ENCODE assay signal across 1 cellular context in the genomic region with DNA sequence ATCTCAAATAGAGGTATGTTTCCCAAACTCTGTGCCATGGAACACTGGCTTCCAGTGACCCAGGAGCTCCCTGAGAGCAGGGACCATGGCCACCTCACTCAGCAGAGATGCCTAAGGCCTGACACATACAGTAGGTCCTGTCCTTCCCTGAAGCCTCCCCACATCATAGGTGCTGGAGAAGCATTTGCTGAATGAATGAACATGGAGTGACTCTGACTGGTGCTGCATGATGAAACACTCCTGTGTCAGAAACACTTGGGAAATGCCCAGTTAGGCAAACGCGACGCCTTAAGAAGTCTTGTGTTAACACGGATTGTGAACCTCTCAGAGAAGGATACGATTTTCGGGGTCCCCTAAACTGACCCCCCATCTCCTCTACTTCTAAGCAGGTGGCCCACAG.
TF ChIP-seq lines count a peak whose summit lies in the region.

No MANE protein-coding gene starts in this region.

TF ChIP-seq in GM23338, 12 proteins besides CTCF, POLR2A, EP300 and RAD21:
- TF ChIP-seq ZNF331 (CRISPR knock-in tag; IDR thresholded peaks at IDR 0.05; ENCODE audit: low read depth), result no peak
- TF ChIP-seq NANOG (IDR thresholded peaks at IDR 0.05; ENCODE audit: borderline replicate concordance), result no peak
- TF ChIP-seq ZNF462 (CRISPR knock-in tag; IDR thresholded peaks at IDR 0.05), result no peak
- TF ChIP-seq ZNF114 (CRISPR knock-in tag; IDR thresholded peaks at IDR 0.05), result no peak
- TF ChIP-seq REST (IDR thresholded peaks at IDR 0.05; ENCODE audit: unreplicated experiment), result no peak
- TF ChIP-seq EZH2phosphoT487 (IDR thresholded peaks at IDR 0.05; ENCODE audit: unreplicated experiment), result no peak
- TF ChIP-seq STAT1 (IDR thresholded peaks at IDR 0.05; ENCODE audit: unreplicated experiment), result no peak
- no peak for TF ChIP-seq POLR2AphosphoS5 (IDR thresholded peaks at IDR 0.05; ENCODE audit: low read depth)
- no peak for TF ChIP-seq CREB1 (CRISPR knock-in tag; IDR thresholded peaks at IDR 0.05; ENCODE audit: low read depth)
- TF ChIP-seq EZH2 (IDR thresholded peaks at IDR 0.05; ENCODE audit: low read depth, unreplicated experiment), result no peak
TF ChIP-seq in GM23338: peak in this region for 0.
